In the genomic region with DNA sequence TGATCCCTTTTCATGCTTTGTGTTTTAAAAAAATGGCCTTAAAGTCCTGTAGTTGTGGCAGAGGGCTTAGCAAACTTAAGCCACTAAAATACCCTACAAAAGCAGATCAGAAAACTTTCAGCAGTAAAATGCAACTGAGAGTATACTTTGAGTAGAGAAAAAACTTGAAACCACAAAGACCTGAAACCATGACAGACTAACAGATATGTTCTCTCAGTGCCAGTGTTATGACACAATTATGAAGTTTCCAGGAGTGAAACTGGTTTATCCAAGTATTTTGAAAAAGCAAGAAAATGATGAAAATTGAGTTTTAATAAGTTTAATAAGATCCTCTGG, we compare ENCODE assay signal across 9 cellular contexts.
DNase-seq lines count a peak whose midpoint lies in the region; ATAC-seq, FAIRE-seq and TF ChIP-seq lines count a peak whose summit lies in the region.
"Had no signal": no experiment of that assay in that cellular context is flagged by ENCODE, and none has a peak within 500 bp of the region (broad histone marks: within the 10 kb centered on the region; RNA-seq: fewer than 3 reads in every experiment).

No MANE protein-coding gene starts in this region.

- CTCF ChIA-PET in PC-3 (lab: Charles Lee): no interaction called here

- TF ChIP-seq CTCF in KMS-11 (conservative IDR thresholded peaks at IDR 0.05; ENCODE audit: low read depth, low read length) (no peak), osteocyte (IDR thresholded peaks at IDR 0.05) (no peak), PC-3 (conservative IDR thresholded peaks at IDR 0.05; ENCODE audit: low read depth, low read length) (no peak)

- H3K4me1 Mint-ChIP-seq in osteocyte (ENCODE audit: unreplicated experiment): peaks cover 71% of the 10 kb centered on the region

- no peaks in the 10 kb centered on the region for H3K9me3 Mint-ChIP-seq in osteocyte (ENCODE audit: unreplicated experiment)

- no peaks in the 10 kb centered on the region for H3K27me3 ChIP-seq in KMS-11 (ENCODE audit: insufficient read depth, low read depth)
- no peaks in the 10 kb centered on the region for H3K27me3 ChIP-seq in PC-3 (ENCODE audit: low read length)
- H3K27me3 ChIP-seq: left lung had no signal

- no peaks in the 10 kb centered on the region for H3K9me3 ChIP-seq in PC-3 (ENCODE audit: low read length)
- H3K9me3 ChIP-seq: left lung had no signal

- peak overlapping the region; percentile 49; the same call in 1 of the 2 replicates for H3K9ac ChIP-seq in KMS-11
- no peak overlapping the region for H3K9ac ChIP-seq in PC-3 (ENCODE audit: low read length)

- H3K79me2 ChIP-seq in KMS-11 (ENCODE audit: insufficient read depth, low read depth) (peaks cover 78% of the 10 kb centered on the region), PC-3 (ENCODE audit: low read length) (peaks cover 100% of the 10 kb centered on the region)

- no TSS peak for BruUV-seq in PC-3 (replicated peaks; lab: Mats Ljungman, UMichigan)

- intact Hi-C loops in PC-3 (cut with micrococcal nuclease): no loop called here

- H4K20me1 ChIP-seq in KMS-11 (ENCODE audit: insufficient read depth) (no peaks in the 10 kb centered on the region), PC-3 (ENCODE audit: low read length) (peaks cover 39% of the 10 kb centered on the region; the same call in 1 of the 2 replicates)

- H3K4me3 Mint-ChIP-seq in osteocyte (ENCODE audit: unreplicated experiment): no peak overlapping the region

- no peaks in the 10 kb centered on the region for H3F3A ChIP-seq in PC-3 (ENCODE audit: low read length, unreplicated experiment)

- ATAC-seq in HG02610 (IDR thresholded peaks at IDR 0.05; ENCODE audit: unreplicated experiment) (peak; percentile 85), PC-3 (no peak)

- H3K36me3 ChIP-seq in KMS-11 (ENCODE audit: insufficient read depth) (no peaks in the 10 kb centered on the region), PC-3 (ENCODE audit: low read depth, low read length) (peaks cover 6% of the 10 kb centered on the region; the same call in 1 of the 2 replicates)
- H3K36me3 ChIP-seq: left lung had no signal

- DNase-seq in GM19239 (ENCODE audit: insufficient read length, low spot score) (peak; percentile 31), osteocyte (ENCODE audit: extremely low spot score, unreplicated experiment) (no peak), NCI-H82 (lab: John Stamatoyannopoulos, UW) (no peak), PC-3 (no peak)
- no peak for DNase-seq in activated CD4-positive, alpha-beta T cell treated with anti-CD3 and anti-CD28 coated beads for 1 hour
- DNase-seq: left lung, NCI-H1930 had no signal

- peak; percentile 80 for FAIRE-seq in GM19239 (lab: Jason Lieb, UNC)

- H3K4me3 ChIP-seq in KMS-11 (IDR thresholded peaks at IDR 0.05; ENCODE audit: insufficient read depth, low read depth, low read length) (peak overlapping the region; percentile 7), PC-3 (ENCODE audit: low read length) (no peak overlapping the region)
- H3K4me3 ChIP-seq: left lung had no signal

- H3K27ac ChIP-seq in KMS-11: peak overlapping the region; percentile 91
- no peak overlapping the region for H3K27ac ChIP-seq in PC-3 (ENCODE audit: low read length)

- H3K27me3 Mint-ChIP-seq in osteocyte (ENCODE audit: unreplicated experiment): no peaks in the 10 kb centered on the region

- POLR2A ChIA-PET in PC-3 (lab: Charles Lee; ENCODE audit: unreplicated experiment): no interaction called here

- H3K4me2 ChIP-seq in KMS-11 (peak overlapping the region; percentile 95), PC-3 (ENCODE audit: low read length) (no peak overlapping the region)

- H2AFZ ChIP-seq in KMS-11 (ENCODE audit: low read depth) (peak overlapping the region; percentile 9; the same call in 1 of the 2 replicates), PC-3 (ENCODE audit: low read length) (no peak overlapping the region)

- peak overlapping the region; percentile 88 for H3K27ac Mint-ChIP-seq in osteocyte (ENCODE audit: unreplicated experiment)

- H3K4me1 ChIP-seq in KMS-11 (ENCODE audit: low read depth, poor library complexity, severe bottlenecking) (peaks cover 85% of the 10 kb centered on the region), PC-3 (ENCODE audit: insufficient read depth, low read length) (peaks cover 22% of the 10 kb centered on the region)

- H3K36me3 Mint-ChIP-seq in osteocyte (ENCODE audit: unreplicated experiment): peaks cover 3% of the 10 kb centered on the region

- H3K9me2 ChIP-seq in PC-3 (replicated peaks; ENCODE audit: low read length): no peaks in the 10 kb centered on the region
